ENCODE assay signal across 8 cellular contexts in the genomic region with DNA sequence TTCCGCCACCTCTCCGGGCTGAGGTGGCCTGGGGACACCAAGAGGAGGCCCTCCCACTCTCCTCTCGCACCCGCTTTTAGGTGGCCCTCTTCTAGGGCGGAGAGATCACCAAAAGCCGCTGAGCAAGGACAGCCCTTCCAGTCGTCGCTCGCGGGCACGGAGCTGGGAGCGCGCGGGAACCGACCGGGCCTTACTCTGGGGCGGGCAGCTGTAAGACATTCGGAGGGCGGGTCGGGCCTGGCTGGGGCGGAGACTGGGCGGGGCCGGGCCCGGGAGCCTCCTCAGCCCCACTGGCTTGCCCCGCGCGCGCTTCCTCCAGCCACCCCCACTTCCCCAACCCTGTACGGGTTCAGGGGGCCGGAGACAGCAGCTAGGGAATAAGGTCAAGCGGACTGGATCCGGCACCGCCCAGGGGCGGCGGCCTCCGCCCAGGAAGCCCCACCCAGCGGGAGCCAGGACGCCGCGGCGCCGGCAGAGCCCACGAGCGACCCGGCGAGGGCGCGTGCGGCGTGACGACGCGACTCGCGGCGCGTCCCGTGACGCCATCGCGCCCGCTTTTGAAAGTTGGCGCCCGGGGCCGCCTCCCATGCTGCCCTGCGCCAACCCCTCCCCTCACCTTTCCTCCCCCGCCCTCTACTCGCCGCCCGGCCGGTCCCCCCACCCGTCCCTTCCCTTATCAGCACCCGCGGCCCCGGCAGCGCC. TPM values are rescaled to one million over a fixed set of nuclear protein-coding genes. Genes with fewer than 3 reads are reported as not detected.
DNase-seq lines count a peak whose midpoint lies in the region; ATAC-seq and TF ChIP-seq lines count a peak whose summit lies in the region.

No MANE protein-coding gene starts in this region.

- H2AFZ ChIP-seq in OCI-LY7 (ENCODE audit: low read length): no peak overlapping the region

- H3K36me3 ChIP-seq in HUES64 (ENCODE audit: insufficient read depth, low read length) (0 out of 2 replicates have a peak, but pooled peaks cover 2% of the 10 kb centered on the region), OCI-LY7 (ENCODE audit: insufficient read depth, low read length) (peaks cover 52% of the 10 kb centered on the region; the same call in 1 of the 2 replicates), mucosa of rectum (ENCODE audit: control insufficient read depth in 2 of 2, insufficient read depth in 2 of 2, low read length in 2 of 2) (no peaks in the 10 kb centered on the region)

- intact Hi-C loops in OCI-LY7 (cut with micrococcal nuclease; ENCODE audit: unreplicated experiment): loop anchor here (1.0 to 10.0 kb wide), 5 partner anchors 15 to 523 kb away; a partner anchor contains a TSS

- CTCF ChIA-PET in OCI-LY7 (lab: Charles Lee; ENCODE audit: unreplicated experiment): interaction anchor here (0.6 to 4.6 kb wide), 9 partner anchors 8 to 882 kb away, joined by 3 to 42 read pairs (median 6); a partner anchor contains a TSS

- H4K20me1 ChIP-seq in OCI-LY7 (ENCODE audit: insufficient read depth, low read length): no peaks in the 10 kb centered on the region

- H3K9me3 ChIP-seq in HUES64 (ENCODE audit: insufficient read depth, low read depth, low read length) (no peaks in the 10 kb centered on the region), OCI-LY7 (ENCODE audit: low read length) (no peaks in the 10 kb centered on the region), mucosa of rectum (ENCODE audit: control insufficient read depth in 2 of 2, low read length in 2 of 2) (no peaks in the 10 kb centered on the region)

- H3K9ac ChIP-seq in HUES64 (ENCODE audit: low read depth, low read length): peak overlapping the region; percentile 100
- H3K9ac ChIP-seq in mucosa of rectum (ENCODE audit: low read depth in 1 of 2, low read length in 2 of 2): peak overlapping the region; percentile 82 to 83

- H3K27ac ChIP-seq in HUES64 (ENCODE audit: low read depth, low read length) (peak overlapping the region; percentile 100), OCI-LY7 (ENCODE audit: low read depth, low read length, poor library complexity, severe bottlenecking) (peak overlapping the region; percentile 95), mucosa of rectum (ENCODE audit: low read depth in 2 of 2, low read length in 2 of 2) (peak overlapping the region; percentile 99 to 100)

- H3K79me2 ChIP-seq in OCI-LY7 (ENCODE audit: insufficient read depth, low read depth, low read length): peaks cover 85% of the 10 kb centered on the region

- H3K4me1 ChIP-seq in HUES64 (ENCODE audit: insufficient read depth, low read length) (peaks cover 11% of the 10 kb centered on the region; the same call in 1 of the 2 replicates), OCI-LY7 (ENCODE audit: insufficient read depth, low read length, poor library complexity, severe bottlenecking) (peaks cover 65% of the 10 kb centered on the region), mucosa of rectum (ENCODE audit: control insufficient read depth in 2 of 2, insufficient read depth in 2 of 2, low read length in 2 of 2) (peaks cover 16 to 22% of the 10 kb centered on the region in 2 donors)

- H3K4me2 ChIP-seq in OCI-LY7 (ENCODE audit: low read length): peak overlapping the region; percentile 92

- peak; percentile 73 for ATAC-seq in GM21526 (IDR thresholded peaks at IDR 0.05; ENCODE audit: low FRiP score, unreplicated experiment)

- WGBS in HUES64: under 1% methylated on average over 75 of the region's 76 CpGs

- H3K4me3 ChIP-seq in HUES64 (ENCODE audit: low read length): peak overlapping the region; percentile 87
- peak overlapping the region; percentile 84 for H3K4me3 ChIP-seq in OCI-LY7 (ENCODE audit: low read depth, low read length, poor library complexity, severe bottlenecking)
- peak overlapping the region; percentile 64 for H3K4me3 ChIP-seq in epithelial cell of proximal tubule (ENCODE audit: low read depth, low read length)
- peak overlapping the region; percentile 82 to 90 for H3K4me3 ChIP-seq in mucosa of rectum (ENCODE audit: low read length in 2 of 2)

- no peaks in the 10 kb centered on the region for H3K9me2 ChIP-seq in OCI-LY7 (ENCODE audit: insufficient read depth, low read length)

- BruUV-seq in OCI-LY7 (replicated peaks; lab: Mats Ljungman, UMichigan): no TSS peak

- DNase-seq in DMS114 treated with DMSO at 0.1 percent for 48 hours (lab: John Stamatoyannopoulos, UW; ENCODE audit: unreplicated experiment) (peak; percentile 92), OCI-LY7 (ENCODE audit: low spot score) (peak; percentile 98), activated T-cell treated with anti-CD3 and anti-CD28 coated beads for 4 hours (peak; percentile 93), epithelial cell of proximal tubule (ENCODE audit: low read depth) (no peak)
- peak; percentile 96 for DNase-seq in stimulated activated CD8-positive, alpha-beta memory T cell treated with anti-CD3 and anti-CD28 coated beads, Interleukin-4, amount 100 ng/mL, for 24 hours (ENCODE audit: low read depth)

- TF ChIP-seq CTCF in OCI-LY7 (conservative IDR thresholded peaks at IDR 0.05; ENCODE audit: low read length) (no peak), epithelial cell of proximal tubule (conservative IDR thresholded peaks at IDR 0.05; ENCODE audit: low read depth, low read length) (no peak)

- no peaks in the 10 kb centered on the region for H3K27me3 ChIP-seq in HUES64 (ENCODE audit: insufficient read depth, low read length)
- no peaks in the 10 kb centered on the region for H3K27me3 ChIP-seq in mucosa of rectum (ENCODE audit: control insufficient read depth in 2 of 2, insufficient read depth in 2 of 2, low read length in 2 of 2)

- POLR2A ChIA-PET in OCI-LY7 (lab: Charles Lee): interaction anchor here (0.6 to 8.0 kb wide), 7 partner anchors 12 to 109 kb away, joined by 3 to 251 read pairs (median 7); a partner anchor contains a TSS

RNA-seq across cellular contexts. Expression of a gene that starts 0.4 kb away (rescaled TPM):
- polyA plus RNA-seq in HUES64 (2013, experiment 1 of 2): 58.9 TPM
- polyA plus RNA-seq in HUES64 (2013, experiment 2 of 2): 56.5 TPM
- total RNA-seq in OCI-LY7 (2014; rRNA removed; shearing (Covaris generic)): 70.6 and 72.1 TPM in 2 replicates
- total RNA-seq in OCI-LY7 (2022) (83.5 and 93.3 TPM in 2 replicates), epithelial cell of proximal tubule (25.9 and 32.0 TPM in 2 replicates)

RNA-seq across cellular contexts. Expression of a gene that starts 33.3 kb away (rescaled TPM):
- polyA plus RNA-seq in HUES64 (2013, experiment 1 of 2): 6.0 TPM
- 8.7 TPM for polyA plus RNA-seq in HUES64 (2013, experiment 2 of 2)
- 8.9 and 9.7 TPM in 2 replicates for total RNA-seq in OCI-LY7 (2014; rRNA removed; shearing (Covaris generic))
- total RNA-seq in OCI-LY7 (2022) (26.4 and 40.2 TPM in 2 replicates), epithelial cell of proximal tubule (44.5 and 74.9 TPM in 2 replicates)
